30 cellular contexts compared by ENCODE assay signal in the genomic region with DNA sequence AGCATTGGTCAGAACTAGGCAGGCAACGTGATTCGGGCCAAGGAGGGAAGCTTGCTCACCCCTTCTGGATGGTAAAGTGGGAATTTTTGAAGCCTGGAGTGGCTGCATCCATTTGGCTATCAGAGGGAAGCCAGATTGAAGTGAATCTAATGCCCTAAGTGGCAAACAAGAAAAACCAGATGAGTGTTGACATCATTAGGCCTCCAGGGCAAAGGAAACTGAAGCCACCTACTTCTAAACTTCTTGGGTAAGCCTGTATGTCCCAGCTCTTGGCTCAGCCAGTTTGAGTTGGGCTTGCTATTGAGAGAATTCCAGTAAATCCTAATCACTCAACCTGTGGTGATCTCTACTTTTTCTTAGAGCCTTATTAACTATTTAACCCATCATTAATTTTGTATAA. TPM values are rescaled to one million over a fixed set of nuclear protein-coding genes. Genes with fewer than 3 reads are reported as not detected.
"Had no signal": no experiment of that assay in that cellular context is flagged by ENCODE, and none has a peak within 500 bp of the region (broad histone marks: within the 10 kb centered on the region; RNA-seq: fewer than 3 reads in every experiment).

No MANE protein-coding gene starts in this region.

- H3K27ac ChIP-seq: brain microvascular endothelial cell, gastrocnemius medialis had no signal

- DNase-seq: activated CD4-positive, alpha-beta memory T cell treated with anti-CD3 and anti-CD28 coated beads, Interleukin-2, amount 10 ng/mL, durations not matched to agents 7 days and 5 days; activated CD4-positive, alpha-beta T cell treated with anti-CD3 and anti-CD28 coated beads for 36 hours; activated CD4-positive, alpha-beta T cell treated with anti-CD3 and anti-CD28 coated beads, Interleukin-2, amount 10 ng/mL, durations not matched to agents 7 days and 5 days; activated CD4-positive, alpha-beta T cell treated with anti-CD3 and anti-CD28 coated beads, Interleukin-2, amount 50 U/mL, for 4 hours; activated CD4-positive, CD25-positive, alpha-beta regulatory T cell; activated CD4-positive, CD25-positive, alpha-beta regulatory T cell treated with anti-CD3 and anti-CD28 coated beads, Interleukin-2, amount 50 U/mL, for 72 hours; activated CD8-positive, alpha-beta memory T cell treated with anti-CD3 and anti-CD28 coated beads, Interleukin-2, amount 50 U/mL, for 48 hours; activated gamma-delta T cell; activated naive CD4-positive, alpha-beta T cell; activated naive CD4-positive, alpha-beta T cell treated with anti-CD3 and anti-CD28 coated beads, Interleukin-2, amount 10 ng/mL, durations not matched to agents 7 days and 5 days; activated naive CD8-positive, alpha-beta T cell treated with anti-CD3 and anti-CD28 coated beads, Interleukin-2, amount 10 ng/mL, durations not matched to agents 7 days and 5 days; activated T-cell treated with anti-CD3 and anti-CD28 coated beads for 4 hours; activated T-cell treated with anti-CD3 and anti-CD28 coated beads, Interleukin-2, amount 50 U/mL, for 24 hours; activated T-cell treated with anti-CD3 and anti-CD28 coated beads, Interleukin-2, amount 50 U/mL, for 72 hours; amniotic stem cell; anterior cingulate cortex; brain microvascular endothelial cell; caudate nucleus; cortex of kidney; dermis blood vessel endothelial cell; effector CD4-positive, alpha-beta T cell; effector memory CD8-positive, alpha-beta T cell; foreskin fibroblast; gastrocnemius medialis; glutamatergic neuron; T-helper 2 cell had no signal

- ATAC-seq: activated CD4-positive, alpha-beta T cell treated with anti-CD3 and anti-CD28 coated beads for 36 hours; activated naive CD4-positive, alpha-beta T cell treated with anti-CD3 and anti-CD28 coated beads, Interleukin-2, amount 50 U/mL, for 72 hours; activated T-cell treated with anti-CD3 and anti-CD28 coated beads, Interleukin-2, amount 50 U/mL, for 72 hours; effector memory CD8-positive, alpha-beta T cell; esophagus mucosa; gastrocnemius medialis had no signal

- H3K9me3 Mint-ChIP-seq: activated CD4-positive, alpha-beta memory T cell treated with anti-CD3 and anti-CD28 coated beads, Interleukin-2, amount 10 ng/mL, durations not matched to agents 7 days and 5 days; activated CD4-positive, alpha-beta T cell treated with anti-CD3 and anti-CD28 coated beads, Interleukin-2, amount 10 ng/mL, durations not matched to agents 7 days and 5 days; activated naive CD8-positive, alpha-beta T cell treated with anti-CD3 and anti-CD28 coated beads, Interleukin-2, amount 10 ng/mL, durations not matched to agents 7 days and 5 days; activated T-cell treated with anti-CD3 and anti-CD28 coated beads, Interleukin-2, amount 50 U/mL, for 24 hours had no signal

- H3K27me3 Mint-ChIP-seq: activated CD4-positive, alpha-beta memory T cell treated with anti-CD3 and anti-CD28 coated beads, Interleukin-2, amount 10 ng/mL, durations not matched to agents 7 days and 5 days; activated CD4-positive, alpha-beta T cell treated with anti-CD3 and anti-CD28 coated beads, Interleukin-2, amount 10 ng/mL, durations not matched to agents 7 days and 5 days; activated naive CD4-positive, alpha-beta T cell treated with anti-CD3 and anti-CD28 coated beads, Interleukin-2, amount 10 ng/mL, durations not matched to agents 7 days and 5 days; activated naive CD8-positive, alpha-beta T cell treated with anti-CD3 and anti-CD28 coated beads, Interleukin-2, amount 10 ng/mL, durations not matched to agents 7 days and 5 days; activated T-cell treated with anti-CD3 and anti-CD28 coated beads, Interleukin-2, amount 50 U/mL, for 24 hours; effector memory CD8-positive, alpha-beta T cell had no signal

- H3K27me3 ChIP-seq: brain microvascular endothelial cell had no signal

- H3K4me3 Mint-ChIP-seq: activated CD4-positive, alpha-beta memory T cell treated with anti-CD3 and anti-CD28 coated beads, Interleukin-2, amount 10 ng/mL, durations not matched to agents 7 days and 5 days; activated CD4-positive, alpha-beta T cell treated with anti-CD3 and anti-CD28 coated beads for 36 hours; activated CD4-positive, alpha-beta T cell treated with anti-CD3 and anti-CD28 coated beads, Interleukin-2, amount 10 ng/mL, durations not matched to agents 7 days and 5 days; activated naive CD4-positive, alpha-beta T cell treated with anti-CD3 and anti-CD28 coated beads, Interleukin-2, amount 10 ng/mL, durations not matched to agents 7 days and 5 days; activated naive CD8-positive, alpha-beta T cell treated with anti-CD3 and anti-CD28 coated beads, Interleukin-2, amount 10 ng/mL, durations not matched to agents 7 days and 5 days; activated T-cell treated with anti-CD3 and anti-CD28 coated beads, Interleukin-2, amount 50 U/mL, for 24 hours; activated T-cell treated with anti-CD3 and anti-CD28 coated beads, Interleukin-2, amount 50 U/mL, for 72 hours; effector memory CD8-positive, alpha-beta T cell had no signal

- H3K4me1 ChIP-seq: gastrocnemius medialis had no signal

- H3K36me3 ChIP-seq: brain microvascular endothelial cell, gastrocnemius medialis had no signal

- H3K36me3 Mint-ChIP-seq: activated naive CD4-positive, alpha-beta T cell treated with anti-CD3 and anti-CD28 coated beads, Interleukin-2, amount 10 ng/mL, durations not matched to agents 7 days and 5 days; activated naive CD4-positive, alpha-beta T cell treated with anti-CD3 and anti-CD28 coated beads, Interleukin-2, amount 50 U/mL, for 72 hours; activated naive CD8-positive, alpha-beta T cell treated with anti-CD3 and anti-CD28 coated beads, Interleukin-2, amount 10 ng/mL, durations not matched to agents 7 days and 5 days had no signal

- H3K4me3 ChIP-seq: gastrocnemius medialis had no signal

- H3K27ac Mint-ChIP-seq: activated CD4-positive, alpha-beta memory T cell treated with anti-CD3 and anti-CD28 coated beads, Interleukin-2, amount 10 ng/mL, durations not matched to agents 7 days and 5 days; activated CD4-positive, alpha-beta T cell treated with anti-CD3 and anti-CD28 coated beads for 36 hours; activated CD4-positive, alpha-beta T cell treated with anti-CD3 and anti-CD28 coated beads, Interleukin-2, amount 10 ng/mL, durations not matched to agents 7 days and 5 days; activated naive CD4-positive, alpha-beta T cell treated with anti-CD3 and anti-CD28 coated beads, Interleukin-2, amount 10 ng/mL, durations not matched to agents 7 days and 5 days; activated naive CD4-positive, alpha-beta T cell treated with anti-CD3 and anti-CD28 coated beads, Interleukin-2, amount 50 U/mL, for 72 hours; activated naive CD8-positive, alpha-beta T cell treated with anti-CD3 and anti-CD28 coated beads, Interleukin-2, amount 10 ng/mL, durations not matched to agents 7 days and 5 days; activated T-cell treated with anti-CD3 and anti-CD28 coated beads, Interleukin-2, amount 50 U/mL, for 24 hours; activated T-cell treated with anti-CD3 and anti-CD28 coated beads, Interleukin-2, amount 50 U/mL, for 72 hours; effector memory CD8-positive, alpha-beta T cell had no signal

- H3K4me1 Mint-ChIP-seq: activated CD4-positive, alpha-beta memory T cell treated with anti-CD3 and anti-CD28 coated beads, Interleukin-2, amount 10 ng/mL, durations not matched to agents 7 days and 5 days; activated CD4-positive, alpha-beta T cell treated with anti-CD3 and anti-CD28 coated beads for 36 hours; activated CD4-positive, alpha-beta T cell treated with anti-CD3 and anti-CD28 coated beads, Interleukin-2, amount 10 ng/mL, durations not matched to agents 7 days and 5 days; activated naive CD4-positive, alpha-beta T cell treated with anti-CD3 and anti-CD28 coated beads, Interleukin-2, amount 10 ng/mL, durations not matched to agents 7 days and 5 days; activated naive CD8-positive, alpha-beta T cell treated with anti-CD3 and anti-CD28 coated beads, Interleukin-2, amount 10 ng/mL, durations not matched to agents 7 days and 5 days had no signal

- H3K9me3 ChIP-seq: gastrocnemius medialis had no signal

RNA-seq across cellular contexts. Expression of a gene that starts 20.9 kb away (rescaled TPM):
- total RNA-seq: activated CD4-positive, alpha-beta memory T cell treated with anti-CD3 and anti-CD28 coated beads, Interleukin-2, amount 10 ng/mL, durations not matched to agents 7 days and 5 days; activated CD4-positive, alpha-beta T cell treated with anti-CD3 and anti-CD28 coated beads for 36 hours; activated CD4-positive, alpha-beta T cell treated with anti-CD3 and anti-CD28 coated beads, Interleukin-2, amount 10 ng/mL, durations not matched to agents 7 days and 5 days; activated naive CD4-positive, alpha-beta T cell treated with anti-CD3 and anti-CD28 coated beads, Interleukin-2, amount 50 U/mL, for 72 hours; activated naive CD8-positive, alpha-beta T cell treated with anti-CD3 and anti-CD28 coated beads, Interleukin-2, amount 10 ng/mL, durations not matched to agents 7 days and 5 days; activated T-cell treated with anti-CD3 and anti-CD28 coated beads, Interleukin-2, amount 50 U/mL, for 72 hours; dermis blood vessel endothelial cell; endothelial cell of umbilical vein; esophagus mucosa; gastrocnemius medialis; T-helper 1 cell treated with Interleukin-12 subunit alpha and Interleukin-12 subunit beta and Interleukin-4 antibody, amounts not matched to agents 30 ng/mL and 1 ng/mL, for 36 hours had no signal
